8 cellular contexts compared by ENCODE assay signal in the genomic region with DNA sequence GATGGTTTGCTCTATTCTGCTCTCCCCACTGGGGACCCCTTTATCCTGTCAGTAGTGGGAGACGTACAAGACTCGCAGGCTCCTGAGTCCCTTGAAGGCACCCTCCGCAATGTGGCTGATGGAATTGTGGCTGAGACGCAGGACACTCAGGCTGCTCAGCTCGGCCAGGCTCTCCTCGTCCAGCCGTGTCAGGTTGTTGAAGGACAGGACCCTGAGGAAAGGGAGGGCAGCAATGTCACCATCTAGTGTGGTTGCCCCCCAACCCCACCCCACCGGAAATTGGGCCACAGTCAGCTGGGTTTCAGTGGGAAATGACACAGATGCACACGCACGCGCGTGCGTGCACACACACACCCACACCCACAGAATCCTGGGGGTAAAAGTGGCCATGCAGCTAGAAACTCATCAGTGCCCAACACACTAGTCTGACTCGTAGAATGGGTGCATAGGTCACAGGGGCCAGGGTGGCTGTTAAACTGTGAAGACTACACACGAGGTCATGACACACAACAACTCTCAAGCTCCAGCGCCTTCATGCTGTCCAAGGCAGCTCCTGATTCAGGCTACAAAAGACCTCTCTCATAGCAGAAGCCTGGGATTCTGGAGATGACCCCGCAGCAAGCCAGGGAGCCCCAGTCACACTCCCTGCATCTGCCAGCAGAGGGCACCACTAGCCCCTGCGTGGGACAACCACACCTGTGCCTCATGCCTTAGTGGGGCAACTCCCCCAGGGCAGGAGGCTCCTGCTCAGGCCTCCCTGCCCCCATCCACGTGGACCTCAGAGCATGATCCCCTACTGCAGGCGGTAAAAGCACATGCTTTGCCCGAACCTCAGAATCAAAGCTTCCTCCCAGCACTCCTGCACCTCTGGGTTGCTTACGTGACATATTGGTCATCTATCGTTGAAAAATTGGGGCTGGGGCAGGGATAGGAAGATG.
DNase-seq lines count a peak whose midpoint lies in the region; ATAC-seq, FAIRE-seq and TF ChIP-seq lines count a peak whose summit lies in the region.

No MANE protein-coding gene starts in this region.

- H3K4me1 Mint-ChIP-seq in HFFc6 (ENCODE audit: low read depth) = peaks cover 42% of the 10 kb centered on the region
- H3K4me1 Mint-ChIP-seq in activated T-helper 17 cell treated with anti-CD3 and anti-CD28 coated beads, Interleukin-2, amount 50 U/mL, for 72 hours = no peaks in the 10 kb centered on the region

- H3K4me1 ChIP-seq in PC-3 (ENCODE audit: insufficient read depth, low read length) (no peaks in the 10 kb centered on the region), pancreas (peaks cover 3 to 18% (median 14%) of the 10 kb centered on the region in 3 donors), transverse colon (peaks cover 10 to 55% (median 39%) of the 10 kb centered on the region in 4 donors)

- DNase-seq in NCI-H345 (lab: John Stamatoyannopoulos, UW) = peak; percentile 39
- DNase-seq in NCI-H345 treated with DMSO at 0.1 percent for 48 hours (lab: John Stamatoyannopoulos, UW; ENCODE audit: unreplicated experiment) = no peak
- peak; percentile 15 for DNase-seq in HFFc6
- DNase-seq in PC-3 = peak; percentile 67
- peak; percentile 69 to 79 for DNase-seq in frontal cortex (ENCODE audit: low spot score in 2 of 2)
- peak in 5 of 6 donors; percentile 62 to 91 (median 79) for DNase-seq in pancreas
- peak; percentile 79 for DNase-seq in transverse colon

- no peaks in the 10 kb centered on the region for H3K9me2 ChIP-seq in PC-3 (replicated peaks; ENCODE audit: low read length)

- FAIRE-seq in frontal cortex (lab: Jason Lieb, UNC) = no peak
- FAIRE-seq in pancreas (lab: Jason Lieb, UNC) = no peak

- H4K20me1 ChIP-seq in PC-3 (ENCODE audit: low read length) = no peaks in the 10 kb centered on the region

- H3K27ac Mint-ChIP-seq in HFFc6 = no peak overlapping the region
- H3K27ac Mint-ChIP-seq in activated T-helper 17 cell treated with anti-CD3 and anti-CD28 coated beads, Interleukin-2, amount 50 U/mL, for 72 hours = peak overlapping the region; percentile 74

- no peaks in the 10 kb centered on the region for H3F3A ChIP-seq in PC-3 (ENCODE audit: low read length, unreplicated experiment)

- TF ChIP-seq CTCF in HFFc6 (IDR thresholded peaks at IDR 0.05) (peak; percentile 96), PC-3 (conservative IDR thresholded peaks at IDR 0.05; ENCODE audit: low read depth, low read length) (peak; percentile 73), pancreas (IDR thresholded peaks at IDR 0.05) (peak; percentile 81 to 92 (median 87)), transverse colon (IDR thresholded peaks at IDR 0.05) (peak; percentile 87 to 90 (median 89))

- H3K36me3 Mint-ChIP-seq in HFFc6 (ENCODE audit: low read depth) = no peaks in the 10 kb centered on the region
- H3K36me3 Mint-ChIP-seq in activated T-helper 17 cell treated with anti-CD3 and anti-CD28 coated beads, Interleukin-2, amount 50 U/mL, for 72 hours (ENCODE audit: low read depth) = peaks cover 96% of the 10 kb centered on the region

- no peaks in the 10 kb centered on the region; the same call in none of the 2 replicates for H3K27me3 Mint-ChIP-seq in HFFc6 (ENCODE audit: insufficient read depth)
- no peaks in the 10 kb centered on the region for H3K27me3 Mint-ChIP-seq in activated T-helper 17 cell treated with anti-CD3 and anti-CD28 coated beads, Interleukin-2, amount 50 U/mL, for 72 hours

- no peak overlapping the region for H3K4me2 ChIP-seq in PC-3 (ENCODE audit: low read length)

- 53 to 54% methylated on average over 23 of the region's 23 CpGs for WGBS in pancreas, 2 donors
- 40 to 67% methylated on average over 1 to 22 of the region's 23 CpGs for WGBS in transverse colon (ENCODE audit: low coverage in 1 of 2), 2 donors

- CTCF ChIA-PET in PC-3 (lab: Charles Lee) = interaction anchor here (0.6 kb wide), 3 partner anchors 131 to 325 kb away, joined by 3 to 5 read pairs (median 3); no protein-coding TSS in a partner anchor

- no peak for TF ChIP-seq EP300 in transverse colon (IDR thresholded peaks at IDR 0.05; ENCODE audit: low read depth)

- TF ChIP-seq POLR2A in transverse colon (IDR thresholded peaks at IDR 0.05) = no peak

- H3K79me2 ChIP-seq in PC-3 (ENCODE audit: low read length) = no peaks in the 10 kb centered on the region

- H3K4me3 ChIP-seq in PC-3 (ENCODE audit: low read length) = no peak overlapping the region
- no peak overlapping the region for H3K4me3 ChIP-seq in pancreas
- H3K4me3 ChIP-seq in transverse colon = no peak overlapping the region

- no TSS peak for BruUV-seq in PC-3 (replicated peaks; lab: Mats Ljungman, UMichigan)

- intact Hi-C loops in PC-3 (cut with micrococcal nuclease) (loop anchor here (2.0 kb wide), 1 partner anchor 409 kb away; no protein-coding TSS in a partner anchor), pancreas (cut with DNase I) (loop anchor here in 2 of 3 donors (5.0 to 10.0 kb wide), 2 partner anchors 317 to 410 kb away; no protein-coding TSS in a partner anchor), transverse colon (cut with DNase I; ENCODE audit: low total_unique reads) (loop anchor here (5.0 kb wide), 2 partner anchors 90 to 410 kb away; no protein-coding TSS in a partner anchor)

- in situ Hi-C loops in transverse colon (cut with MboI; ENCODE audit: low pct_ligation_motif_present in 1 of 4, low pct_unique_long_range_greater_than_20kb in 1 of 4, low sequenced_read_pairs in 3 of 4) = loop anchor here (5.0 to 25.0 kb wide), 3 partner anchors 405 to 410 kb away; no protein-coding TSS in a partner anchor

- H3K9me3 Mint-ChIP-seq in HFFc6 = no peaks in the 10 kb centered on the region
- no peaks in the 10 kb centered on the region for H3K9me3 Mint-ChIP-seq in activated T-helper 17 cell treated with anti-CD3 and anti-CD28 coated beads, Interleukin-2, amount 50 U/mL, for 72 hours

- H3K4me3 Mint-ChIP-seq in HFFc6 = no peak overlapping the region
- no peak overlapping the region for H3K4me3 Mint-ChIP-seq in activated T-helper 17 cell treated with anti-CD3 and anti-CD28 coated beads, Interleukin-2, amount 50 U/mL, for 72 hours

- H3K36me3 ChIP-seq in PC-3 (ENCODE audit: low read depth, low read length) = no peaks in the 10 kb centered on the region
- H3K36me3 ChIP-seq in pancreas = peaks cover 7 to 83% (median 44%) of the 10 kb centered on the region in 3 donors
- peaks cover 0 to 33% (median 10%) of the 10 kb centered on the region in 4 donors for H3K36me3 ChIP-seq in transverse colon

- POLR2A ChIA-PET in PC-3 (lab: Charles Lee; ENCODE audit: unreplicated experiment) = no interaction called here

- H3K9me3 ChIP-seq in PC-3 (ENCODE audit: low read length) = no peaks in the 10 kb centered on the region
- H3K9me3 ChIP-seq in pancreas = no peaks in the 10 kb centered on the region
- no peaks in the 10 kb centered on the region for H3K9me3 ChIP-seq in transverse colon

- no peak overlapping the region for H2AFZ ChIP-seq in PC-3 (ENCODE audit: low read length)

- ATAC-seq in PC-3 (peak; percentile 80), pancreas (peak; percentile 63 to 89 (median 84))
- ATAC-seq in activated T-helper 17 cell treated with anti-CD3 and anti-CD28 coated beads, Interleukin-2, amount 50 U/mL, for 72 hours (replicated peaks) = peak; percentile 88

- no peak overlapping the region for H3K27ac ChIP-seq in PC-3 (ENCODE audit: low read length)
- no peak overlapping the region for H3K27ac ChIP-seq in pancreas
- H3K27ac ChIP-seq in transverse colon = peak overlapping the region; percentile 46 to 87 (median 70)

- no peaks in the 10 kb centered on the region for H3K27me3 ChIP-seq in PC-3 (ENCODE audit: low read length)
- no peaks in the 10 kb centered on the region for H3K27me3 ChIP-seq in pancreas
- no peaks in the 10 kb centered on the region for H3K27me3 ChIP-seq in transverse colon

- H3K9ac ChIP-seq in PC-3 (ENCODE audit: low read length) = no peak overlapping the region

Comparison
In these comparisons a context has a peak if more than half of its experiments do, and no peak if none do; other contexts are left out.
1. H3K27ac ChIP-seq: peak in transverse colon (4 of 4); none in PC-3 (single experiment) and pancreas (0 of 4).
2. Peak in every context shown above with its lines, with median percentiles within 50 percentile points of each other: CTCF ChIP-seq and ATAC-seq.